In the genomic region with DNA sequence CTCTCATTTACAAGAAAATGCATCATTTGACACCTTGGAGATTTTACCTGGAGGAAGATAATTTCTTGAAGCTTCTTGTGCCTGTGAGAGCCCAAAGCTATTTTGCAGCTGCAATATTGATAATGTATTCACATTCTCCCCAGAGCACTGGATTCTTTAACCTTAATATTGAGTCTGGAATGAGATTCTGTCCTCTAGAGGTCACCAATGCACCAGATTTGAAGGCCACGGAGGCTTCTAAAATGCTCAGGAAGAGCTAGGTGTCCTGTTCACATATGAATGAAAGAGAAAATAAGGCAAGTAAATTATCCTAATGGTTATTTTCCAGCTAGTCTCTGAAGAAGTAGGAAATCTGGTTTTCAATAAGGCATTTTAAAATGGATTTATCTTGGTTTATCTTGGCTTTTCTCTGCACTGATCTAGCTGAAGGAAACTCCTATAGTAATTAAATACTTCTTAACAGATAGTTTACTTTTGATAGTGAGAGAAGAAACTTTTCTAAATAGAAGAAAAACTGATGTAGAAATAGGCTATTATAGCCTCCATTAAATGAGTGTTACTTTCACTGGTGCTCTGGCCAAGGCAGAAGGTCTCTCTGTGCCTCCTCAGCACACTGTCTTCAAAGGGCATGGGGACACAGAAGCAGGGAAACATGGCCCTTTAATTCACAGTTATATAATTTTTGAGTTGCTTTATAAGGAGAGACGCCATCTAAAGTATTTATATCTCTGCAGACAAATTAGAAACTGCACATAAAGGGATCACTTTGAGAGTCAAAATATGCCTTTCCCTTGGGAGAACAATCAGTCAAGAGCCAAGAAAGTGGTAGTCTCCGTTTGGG, we compare ENCODE assay signal across 9 cellular contexts.
A peak's percentile ranks its signal among the peaks of the same experiment; 100 is the strongest.
DNase-seq lines count a peak whose midpoint lies in the region; ATAC-seq and TF ChIP-seq lines count a peak whose summit lies in the region.
"Had no signal": no experiment of that assay in that cellular context is flagged by ENCODE, and none has a peak within 500 bp of the region (broad histone marks: within the 10 kb centered on the region; RNA-seq: fewer than 3 reads in every experiment).

No MANE protein-coding gene starts in this region.

- DNase-seq in ACHN (peak; percentile 82), GDM1 (lab: John Stamatoyannopoulos, UW) (peak; percentile 48), cerebellar cortex (ENCODE audit: low spot score) (peak; percentile 60), left colon (no peak), type B pancreatic cell (ENCODE audit: extremely low spot score, unreplicated experiment) (no peak)
- no peak for DNase-seq in NK-92 treated with Interleukin-12 subunit alpha and Interleukin-12 subunit beta, amount 100 ng/mL, for 24 hours (lab: John Stamatoyannopoulos, UW)

- intact Hi-C loops in left colon (cut with DNase I, micrococcal nuclease), result loop anchor here (2.0 to 10.0 kb wide), 3 partner anchors 485 to 685 kb away; partner anchors contain the start of gene PLK2 (in 2 of the 2)

- H3K36me3 Mint-ChIP-seq in type B pancreatic cell, result no peaks in the 10 kb centered on the region
- H3K36me3 Mint-ChIP-seq: naive thymus-derived CD8-positive, alpha-beta T cell had no signal

- no peak overlapping the region for H3K27ac ChIP-seq in OCI-LY3 (ENCODE audit: low read length)

- H3K9me3 Mint-ChIP-seq in type B pancreatic cell, result peaks cover 4% of the 10 kb centered on the region
- H3K9me3 Mint-ChIP-seq: naive thymus-derived CD8-positive, alpha-beta T cell had no signal

- ATAC-seq in HG03354 (IDR thresholded peaks at IDR 0.05; ENCODE audit: poor library complexity, severe bottlenecking, unreplicated experiment) (peak; percentile 71), left colon (peak; percentile 80)
- ATAC-seq: naive thymus-derived CD8-positive, alpha-beta T cell had no signal

- in situ Hi-C loops in ACHN (cut with HindIII; ENCODE audit: low pct_ligation_motif_present, low pct_unique_long_range_greater_than_20kb, low sequenced_read_pairs), result loop anchor here (25.0 kb wide), 1 partner anchor 683 kb away; the partner anchor contains the start of gene PLK2

- H3K4me1 ChIP-seq in OCI-LY3 (ENCODE audit: low read length), result no peaks in the 10 kb centered on the region

- H3K27me3 Mint-ChIP-seq in type B pancreatic cell, result no peaks in the 10 kb centered on the region

- H4K20me1 ChIP-seq in OCI-LY3 (ENCODE audit: insufficient read depth, low read length), result no peaks in the 10 kb centered on the region

- no peaks in the 10 kb centered on the region for H3K27me3 ChIP-seq in OCI-LY3 (ENCODE audit: low read depth, low read length)

- no peak overlapping the region for H3K4me2 ChIP-seq in OCI-LY3 (ENCODE audit: low read length)

- H3K9ac ChIP-seq in OCI-LY3 (ENCODE audit: low read length), result no peak overlapping the region

- TF ChIP-seq CTCF in OCI-LY3 (IDR thresholded peaks at IDR 0.05; ENCODE audit: low read depth, low read length), result peak; percentile 47
- TF ChIP-seq CTCF in type B pancreatic cell (conservative IDR thresholded peaks at IDR 0.05), result peak; percentile 82

- no peaks in the 10 kb centered on the region for H3K9me3 ChIP-seq in OCI-LY3 (ENCODE audit: insufficient read depth, low read length)

- H3K79me2 ChIP-seq in OCI-LY3 (ENCODE audit: low read length), result no peaks in the 10 kb centered on the region

- H3K4me1 Mint-ChIP-seq in type B pancreatic cell (ENCODE audit: unreplicated experiment), result peaks cover 53% of the 10 kb centered on the region
- H3K4me1 Mint-ChIP-seq: naive thymus-derived CD8-positive, alpha-beta T cell had no signal

- H3K36me3 ChIP-seq in OCI-LY3 (replicated peaks; ENCODE audit: low read depth, low read length), result no peaks in the 10 kb centered on the region

- peak overlapping the region; percentile 15 for H3K4me3 Mint-ChIP-seq in type B pancreatic cell
- H3K4me3 Mint-ChIP-seq: naive thymus-derived CD8-positive, alpha-beta T cell had no signal

- no peak overlapping the region for H3K4me3 ChIP-seq in OCI-LY3 (ENCODE audit: low read length)

- H2AFZ ChIP-seq in OCI-LY3 (ENCODE audit: low read depth, low read length), result no peak overlapping the region

- H3K27ac Mint-ChIP-seq in type B pancreatic cell, result peak overlapping the region; percentile 66
- H3K27ac Mint-ChIP-seq: naive thymus-derived CD8-positive, alpha-beta T cell had no signal

Comparison
In these comparisons a context has a peak if more than half of its experiments do, and no peak if none do; other contexts are left out.
1. DNase-seq: peak in ACHN (single experiment), GDM1 (single experiment) and cerebellar cortex (single experiment); none in left colon (0 of 2), type B pancreatic cell (single experiment) and NK-92 treated with Interleukin-12 subunit alpha and Interleukin-12 subunit beta, amount 100 ng/mL, for 24 hours (single experiment).